22 cellular contexts compared by ENCODE assay signal in the genomic region with DNA sequence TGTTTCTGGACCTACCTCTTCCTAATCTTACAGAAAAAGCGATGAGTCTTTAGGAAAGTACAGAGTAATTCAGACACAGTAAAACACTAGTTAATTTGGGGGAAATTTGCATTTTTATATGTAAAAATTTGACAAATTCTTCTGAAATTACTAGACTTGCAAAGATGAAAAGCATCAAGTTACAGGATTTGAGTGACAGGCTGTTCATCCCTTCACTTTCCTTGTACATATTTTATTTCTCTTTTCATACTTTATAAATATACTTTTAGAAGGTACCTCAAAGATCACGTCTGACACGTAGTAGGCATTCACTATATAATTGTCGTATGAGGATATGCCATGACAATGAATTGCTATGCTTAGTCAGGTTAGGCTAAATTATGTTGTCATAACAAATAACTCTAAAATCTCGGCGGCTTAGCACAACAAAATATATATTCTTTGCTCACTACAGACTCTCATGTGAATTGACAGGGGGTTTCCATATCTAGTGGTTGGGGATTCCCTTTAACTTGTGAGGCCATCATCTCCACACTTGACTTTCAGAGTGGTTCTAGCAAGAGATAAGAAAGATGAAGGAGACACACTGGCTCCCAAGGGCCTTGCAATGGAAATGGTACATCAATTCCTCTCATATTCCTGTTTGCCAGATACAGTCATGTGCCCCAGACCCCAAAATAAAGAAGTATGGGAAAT.
DNase-seq lines count a peak whose midpoint lies in the region; ATAC-seq and TF ChIP-seq lines count a peak whose summit lies in the region.
"Had no signal": no experiment of that assay in that cellular context is flagged by ENCODE, and none has a peak within 500 bp of the region (broad histone marks: within the 10 kb centered on the region; RNA-seq: fewer than 3 reads in every experiment).

No MANE protein-coding gene starts in this region.

- POLR2A ChIA-PET in GM10248 (lab: Yijun Ruan, JAX): no interaction called here

- intact Hi-C loops in aorta (cut with DNase I): no loop called here
- intact Hi-C loops in posterior cingulate gyrus (cut with DNase I): no loop called here

- no peaks in the 10 kb centered on the region for H3K9me3 ChIP-seq in aorta (ENCODE audit: control insufficient read depth, low read length)
- H3K9me3 ChIP-seq: breast epithelium, left lung, Peyer's patch, thyroid gland had no signal

- no peak overlapping the region for H3K27ac ChIP-seq in aorta (ENCODE audit: low read depth in 1 of 2, low read length in 2 of 2)
- H3K27ac ChIP-seq: C4-2B, epithelial cell of prostate, Peyer's patch, thyroid gland had no signal

- 92 to 94% methylated on average over 6 of the region's 6 CpGs for WGBS in aorta, 2 donors

- H3K4me1 ChIP-seq in aorta (ENCODE audit: control insufficient read depth in 1 of 2, insufficient read depth in 2 of 2, low read length in 2 of 2): no peaks in the 10 kb centered on the region
- H3K4me1 ChIP-seq: breast epithelium, left lung, Peyer's patch, thyroid gland had no signal

- no peaks in the 10 kb centered on the region for H3K36me3 ChIP-seq in aorta (ENCODE audit: control insufficient read depth in 1 of 2, insufficient read depth in 2 of 2, low read length in 1 of 2)
- H3K36me3 ChIP-seq: breast epithelium, left lung, Peyer's patch, thyroid gland had no signal

- CTCF ChIA-PET in GM10248 (lab: Yijun Ruan, JAX): interaction anchor here (1.1 to 1.3 kb wide), 2 partner anchors 11 to 829 kb away, joined by 3 read pairs; no protein-coding TSS in a partner anchor

- no peak for TF ChIP-seq CTCF in GM10248 (IDR thresholded peaks at IDR 0.05; ENCODE audit: control extremely low read depth, extremely low read depth, low read depth, missing control alignments)

- H3K4me3 ChIP-seq in aorta (ENCODE audit: low read length in 2 of 2): no peak overlapping the region
- H3K4me3 ChIP-seq: breast epithelium, left lung, Peyer's patch, thyroid gland had no signal

- H3K27me3 ChIP-seq in aorta (ENCODE audit: control insufficient read depth in 1 of 2, insufficient read depth in 2 of 2, low read length in 1 of 2): no peaks in the 10 kb centered on the region
- H3K27me3 ChIP-seq: breast epithelium, left lung, Peyer's patch, thyroid gland had no signal

- DNase-seq in GM10248 (ENCODE audit: extremely low spot score) (peak; percentile 30), aorta (no peak), posterior cingulate gyrus (no peak), ACHN (no peak)
- DNase-seq in activated CD4-positive, alpha-beta T cell treated with anti-CD3 and anti-CD28 coated beads for 48 hours: no peak
- DNase-seq: activated CD4-positive, alpha-beta T cell treated with anti-CD3 and anti-CD28 coated beads, Interleukin-2, amount 50 U/mL, for 48 hours; activated naive CD8-positive, alpha-beta T cell treated with anti-CD3 and anti-CD28 coated beads, Interleukin-2, amount 10 ng/mL, durations not matched to agents 7 days and 5 days; activated T-cell treated with anti-CD3 and anti-CD28 coated beads, Interleukin-2, amount 50 U/mL, for 48 hours; DMS153; KG1; left lung; NCI-H1092; NCI-H774; Peyer's patch; thyroid gland had no signal

- peak; percentile 58 for ATAC-seq in GM18873 (IDR thresholded peaks at IDR 0.05; ENCODE audit: low FRiP score, unreplicated experiment)
- peak; percentile 66 for ATAC-seq in HG02623 (IDR thresholded peaks at IDR 0.05; ENCODE audit: unreplicated experiment)
- ATAC-seq in HG03520 (IDR thresholded peaks at IDR 0.05; ENCODE audit: unreplicated experiment): peak; percentile 85
- no peak for ATAC-seq in aorta (ENCODE audit: low FRiP score)
- ATAC-seq: stimulated activated effector memory CD8-positive, alpha-beta T cell treated with anti-CD3 and anti-CD28 coated beads, Interleukin-12 subunit alpha, Interleukin-12 subunit beta, amount 100 ng/mL, for 72 hours had no signal

- in situ Hi-C loops in ACHN (cut with HindIII; ENCODE audit: low pct_ligation_motif_present, low pct_unique_long_range_greater_than_20kb, low sequenced_read_pairs): no loop called here
